ENCODE assay signal across 8 cellular contexts in genomic region chr2:37615808-37616673, GRCh38. TPM values are rescaled to one million over a fixed set of nuclear protein-coding genes. Genes with fewer than 3 reads are reported as not detected.
DNase-seq lines count a peak whose midpoint lies in the region; ATAC-seq and TF ChIP-seq lines count a peak whose summit lies in the region.

No MANE protein-coding gene starts in this region.

- H3K27ac Mint-ChIP-seq in stimulated activated memory B cell treated with anti-CD40 and anti-IgM and Interleukin-4, amounts not matched to agents 10 μg/mL and 1 μg/mL and 100 μg/mL, for 72 hours, result peak overlapping the region; percentile 90

- peaks cover 48% of the 10 kb centered on the region for H3K4me1 Mint-ChIP-seq in stimulated activated memory B cell treated with anti-CD40 and anti-IgM and Interleukin-4, amounts not matched to agents 10 μg/mL and 1 μg/mL and 100 μg/mL, for 72 hours

- peak; percentile 92 for ATAC-seq in stimulated activated memory B cell treated with anti-CD40 and anti-IgM and Interleukin-4, amounts not matched to agents 10 μg/mL and 1 μg/mL and 100 μg/mL, for 72 hours
- no peak for ATAC-seq in HG03039 (IDR thresholded peaks at IDR 0.05; ENCODE audit: unreplicated experiment)

- H3K4me3 Mint-ChIP-seq in stimulated activated memory B cell treated with anti-CD40 and anti-IgM and Interleukin-4, amounts not matched to agents 10 μg/mL and 1 μg/mL and 100 μg/mL, for 72 hours, result peak overlapping the region; percentile 61

- H3K27me3 Mint-ChIP-seq in stimulated activated memory B cell treated with anti-CD40 and anti-IgM and Interleukin-4, amounts not matched to agents 10 μg/mL and 1 μg/mL and 100 μg/mL, for 72 hours, result no peaks in the 10 kb centered on the region

- no peaks in the 10 kb centered on the region for H3K9me3 Mint-ChIP-seq in stimulated activated memory B cell treated with anti-CD40 and anti-IgM and Interleukin-4, amounts not matched to agents 10 μg/mL and 1 μg/mL and 100 μg/mL, for 72 hours

- DNase-seq in SIG-M5 treated with dmso at 0.1 percent for 504 hours (lab: John Stamatoyannopoulos, UW; ENCODE audit: unreplicated experiment) (peak; percentile 79), SIG-M5 (lab: John Stamatoyannopoulos, UW) (no peak), cardiac septum (ENCODE audit: low spot score) (peak; percentile 78), GM10266 (ENCODE audit: extremely low spot score) (no peak), middle frontal gyrus (ENCODE audit: extremely low spot score, low spot score) (no peak)
- peak; percentile 32 for DNase-seq in activated CD4-positive, alpha-beta T cell treated with anti-CD3 and anti-CD28 coated beads for 48 hours

- H3K36me3 Mint-ChIP-seq in stimulated activated memory B cell treated with anti-CD40 and anti-IgM and Interleukin-4, amounts not matched to agents 10 μg/mL and 1 μg/mL and 100 μg/mL, for 72 hours, result peaks cover 5% of the 10 kb centered on the region

- intact Hi-C loops in cardiac septum (cut with DNase I), result no loop called here

- no peak for TF ChIP-seq CTCF in GM10266 (IDR thresholded peaks at IDR 0.05; ENCODE audit: control insufficient read depth, insufficient read depth, low read depth, missing control alignments)

RNA-seq across cellular contexts. Expression of gene CDC42EP3, which starts 55.4 kb away (rescaled TPM):
- 194 TPM for total RNA-seq in cardiac septum

Comparison
In these comparisons a context has a peak if more than half of its experiments do, and no peak if none do; other contexts are left out.
1. DNase-seq: peak in SIG-M5 treated with dmso at 0.1 percent for 504 hours (single experiment), activated CD4-positive, alpha-beta T cell treated with anti-CD3 and anti-CD28 coated beads for 48 hours (single experiment) and cardiac septum (single experiment); none in SIG-M5 (single experiment), GM10266 (single experiment) and middle frontal gyrus (single experiment).